Comparison of ENCODE assay signal across 19 cellular contexts in genomic region chr6:39520411-39520810, GRCh38.
"Had no signal": no experiment of that assay in that cellular context is flagged by ENCODE, and none has a peak within 500 bp of the region (broad histone marks: within the 10 kb centered on the region; RNA-seq: fewer than 3 reads in every experiment).

No MANE protein-coding gene starts in this region.

- H3K4me1 ChIP-seq: foreskin keratinocyte, heart right ventricle, psoas muscle had no signal

- DNase-seq: activated B cell treated with CpG ODN at 0.5 μM for 24 hours; activated CD4-positive, alpha-beta T cell treated with anti-CD3 and anti-CD28 coated beads for 48 hours; activated CD8-positive, alpha-beta T cell treated with anti-CD3 and anti-CD28 coated beads for 36 hours; activated gamma-delta T cell; activated T-cell treated with anti-CD3 and anti-CD28 coated beads, Interleukin-2, amount 50 U/mL, for 4 hours; amniotic stem cell; body of pancreas; effector CD4-positive, alpha-beta T cell; foreskin keratinocyte; heart right ventricle; psoas muscle; sigmoid colon; spleen; stomach; thyroid gland had no signal

- H3K4me3 ChIP-seq: body of pancreas, coronary artery, heart right ventricle, lung, psoas muscle, sigmoid colon, spleen, stomach, thyroid gland had no signal

- H3K9me3 ChIP-seq: body of pancreas, heart right ventricle, psoas muscle, sigmoid colon, spleen, stomach, thyroid gland had no signal

- ATAC-seq: activated CD8-positive, alpha-beta T cell treated with anti-CD3 and anti-CD28 coated beads for 36 hours; activated naive CD4-positive, alpha-beta T cell treated with anti-CD3 and anti-CD28 coated beads, Interleukin-2, amount 50 U/mL, for 72 hours; activated T-cell treated with anti-CD3 and anti-CD28 coated beads, Interleukin-2, amount 50 U/mL, for 4 hours; body of pancreas; foreskin keratinocyte; psoas muscle had no signal

- H3K36me3 ChIP-seq: heart right ventricle, sigmoid colon, spleen, stomach, thyroid gland had no signal

- H3K27ac ChIP-seq: body of pancreas, coronary artery, foreskin keratinocyte, heart right ventricle, psoas muscle, spleen, thyroid gland had no signal

- H3K27me3 ChIP-seq: body of pancreas, heart right ventricle, sigmoid colon, stomach, thyroid gland had no signal

- FAIRE-seq: urothelium cell line had no signal
